ENCODE assay signal across 8 cellular contexts in genomic region chr11:93234602-93235207, GRCh38. TPM values are rescaled to one million over a fixed set of nuclear protein-coding genes. Genes with fewer than 3 reads are reported as not detected.
DNase-seq lines count a peak whose midpoint lies in the region; ATAC-seq lines count a peak whose summit lies in the region.

No MANE protein-coding gene starts in this region.

- H3K4me3 Mint-ChIP-seq in effector memory CD8-positive, alpha-beta T cell: no peak overlapping the region
- no peak overlapping the region for H3K4me3 Mint-ChIP-seq in memory B cell

- H3K36me3 Mint-ChIP-seq in effector memory CD8-positive, alpha-beta T cell (ENCODE audit: insufficient read depth): no peaks in the 10 kb centered on the region
- H3K36me3 Mint-ChIP-seq in memory B cell: no peaks in the 10 kb centered on the region

- peaks cover 10 to 55% of the 10 kb centered on the region in 2 donors for H3K27me3 Mint-ChIP-seq in effector memory CD8-positive, alpha-beta T cell
- peaks cover 8% of the 10 kb centered on the region for H3K27me3 Mint-ChIP-seq in memory B cell

- DNase-seq in Caki2 (ENCODE audit: low read depth) (peak; percentile 53), NCI-H526 treated with DMSO at 0.1 percent for 48 hours (lab: John Stamatoyannopoulos, UW) (peak; percentile 84), memory B cell (ENCODE audit: low spot score in 2 of 2) (peak; percentile 58 to 66)
- peak; percentile 72 to 77 for DNase-seq in activated CD4-positive, alpha-beta T cell treated with anti-CD3 and anti-CD28 coated beads, Interleukin-2, amount 50 U/mL, for 48 hours
- peak; percentile 40 to 52 (median 52) for DNase-seq in effector memory CD8-positive, alpha-beta T cell
- peak; percentile 25 to 39 for DNase-seq in stimulated activated CD8-positive, alpha-beta memory T cell treated with anti-CD3 and anti-CD28 coated beads, Interleukin-15, amount 100 ng/mL, for 48 hours (ENCODE audit: low read depth in 2 of 2)

- H3K4me1 Mint-ChIP-seq in effector memory CD8-positive, alpha-beta T cell (ENCODE audit: low read depth in 2 of 2): no peaks in the 10 kb centered on the region
- no peaks in the 10 kb centered on the region for H3K4me1 Mint-ChIP-seq in memory B cell

- ATAC-seq in GM19468 (IDR thresholded peaks at IDR 0.05; ENCODE audit: extremely low read depth, unreplicated experiment): peak; percentile 94
- ATAC-seq in HG03565 (IDR thresholded peaks at IDR 0.05; ENCODE audit: unreplicated experiment): peak; percentile 97
- peak; percentile 97 for ATAC-seq in effector memory CD8-positive, alpha-beta T cell (replicated peaks)
- ATAC-seq in memory B cell (ENCODE audit: low read depth): peak; percentile 94

- H3K27ac Mint-ChIP-seq in effector memory CD8-positive, alpha-beta T cell: no peak overlapping the region
- H3K27ac Mint-ChIP-seq in memory B cell: no peak overlapping the region

- H3K9me3 Mint-ChIP-seq in effector memory CD8-positive, alpha-beta T cell: no peaks in the 10 kb centered on the region
- H3K9me3 Mint-ChIP-seq in memory B cell: no peaks in the 10 kb centered on the region

- in situ Hi-C loops in Caki2 (cut with HindIII; ENCODE audit: low pct_unique_long_range_greater_than_20kb, low sequenced_read_pairs): no loop called here

RNA-seq across cellular contexts. Expression of gene SLC36A4, which starts 36.9 kb away (rescaled TPM):
- 3.7 and 4.9 TPM in 2 replicates for total RNA-seq in Caki2 (2014; rRNA removed; shearing (Covaris generic); ENCODE audit: low replicate concordance)

Comparison
In these comparisons a context has a peak if more than half of its experiments do, and no peak if none do; other contexts are left out.
1. Peak in every context shown above with its lines: DNase-seq and ATAC-seq.
2. DNase-seq: peak in every context shown above with its lines; median percentile 84 in NCI-H526 treated with DMSO at 0.1 percent for 48 hours; 74 in activated CD4-positive, alpha-beta T cell treated with anti-CD3 and anti-CD28 coated beads, Interleukin-2, amount 50 U/mL, for 48 hours; 62 in memory B cell; 53 in Caki2; 52 in effector memory CD8-positive, alpha-beta T cell; 32 in stimulated activated CD8-positive, alpha-beta memory T cell treated with anti-CD3 and anti-CD28 coated beads, Interleukin-15, amount 100 ng/mL, for 48 hours.